24 cellular contexts compared by ENCODE assay signal in genomic region chr15:82300883-82301282, GRCh38. TPM values are rescaled to one million over a fixed set of nuclear protein-coding genes. Genes with fewer than 3 reads are reported as not detected.
"Had no signal": no experiment of that assay in that cellular context is flagged by ENCODE, and none has a peak within 500 bp of the region (broad histone marks: within the 10 kb centered on the region; RNA-seq: fewer than 3 reads in every experiment).

No MANE protein-coding gene starts in this region.

- H3K4me1 ChIP-seq: left ventricle myocardium inferior, prostate gland had no signal

- H3K36me3 Mint-ChIP-seq: activated naive CD8-positive, alpha-beta T cell treated with anti-CD3 and anti-CD28 coated beads for 36 hours; naive B cell; stimulated activated effector memory CD8-positive, alpha-beta T cell treated with anti-CD3 and anti-CD28 coated beads, Interleukin-12 subunit alpha, Interleukin-12 subunit beta, amount 100 ng/mL, for 72 hours had no signal

- H3K27me3 ChIP-seq: ovary had no signal

- H3K36me3 ChIP-seq: left ventricle myocardium inferior, ovary, prostate gland, tibial artery, WERI-Rb-1 had no signal

- H3K27ac ChIP-seq: left ventricle myocardium inferior, ovary, prostate gland, tibial artery, WERI-Rb-1 had no signal

- H3K9me3 ChIP-seq: left ventricle myocardium inferior, mucosa of descending colon, ovary, prostate gland, tibial artery had no signal

- H3K4me3 ChIP-seq: left ventricle myocardium inferior, mucosa of descending colon, ovary, prostate gland, tibial artery had no signal

- DNase-seq: activated CD4-positive, CD25-positive, alpha-beta regulatory T cell treated with anti-CD3 and anti-CD28 coated beads, Interleukin-2, amount 50 U/mL, for 72 hours; activated CD8-positive, alpha-beta memory T cell treated with anti-CD3 and anti-CD28 coated beads, Interleukin-2, amount 50 U/mL, for 48 hours; activated naive CD4-positive, alpha-beta T cell treated with Interleukin-2 at 50 U/mL for 16 hours; activated naive CD8-positive, alpha-beta T cell treated with anti-CD3 and anti-CD28 coated beads for 36 hours; activated T-cell treated with anti-CD3 and anti-CD28 coated beads, Interleukin-2, amount 50 U/mL, for 4 hours; amniotic stem cell; effector CD4-positive, alpha-beta T cell; foreskin melanocyte; hippocampal formation; kidney glomerular epithelial cell; left ventricle myocardium inferior; mesendoderm; mucosa of descending colon; naive B cell; ovary; small intestine; stimulated activated CD4-positive, alpha-beta T cell treated with anti-CD3 and anti-CD28 coated beads, Interleukin-2, amount 100 ng/mL, for 24 hours; stimulated activated naive CD8-positive, alpha-beta T cell treated with anti-CD3 and anti-CD28 coated beads, Interleukin-15, amount 100 ng/mL, for 72 hours; tibial artery; WERI-Rb-1 had no signal

- H3K27me3 Mint-ChIP-seq: activated naive CD8-positive, alpha-beta T cell treated with anti-CD3 and anti-CD28 coated beads for 36 hours; stimulated activated naive CD8-positive, alpha-beta T cell treated with anti-CD3 and anti-CD28 coated beads, Interleukin-15, amount 100 ng/mL, for 72 hours had no signal

- H3K9me3 Mint-ChIP-seq: activated naive CD8-positive, alpha-beta T cell treated with anti-CD3 and anti-CD28 coated beads for 36 hours; activated T-cell treated with anti-CD3 and anti-CD28 coated beads, Interleukin-2, amount 50 U/mL, for 4 hours; activated T-helper 2 cell treated with anti-CD3 and anti-CD28 coated beads, Interferon-gamma antibody, Interleukin-2, Interleukin-4, amounts not matched to agents 10 μg/mL and 5 μg/mL and 100 μg/mL, durations not matched to agents 14 hours and 24 hours and 36 hours; dendritic cell treated with granulocyte-macrophage colony-stimulating factor and Interleukin-4, amounts not matched to agents 40 ng/mL and 50 ng/mL, for 4 days; naive B cell; stimulated activated effector memory CD8-positive, alpha-beta T cell treated with anti-CD3 and anti-CD28 coated beads, Interleukin-12 subunit alpha, Interleukin-12 subunit beta, amount 100 ng/mL, for 72 hours; stimulated activated naive CD8-positive, alpha-beta T cell treated with anti-CD3 and anti-CD28 coated beads, Interleukin-15, amount 100 ng/mL, for 72 hours had no signal

- H3K4me3 Mint-ChIP-seq: activated naive CD8-positive, alpha-beta T cell treated with anti-CD3 and anti-CD28 coated beads for 36 hours; activated T-cell treated with anti-CD3 and anti-CD28 coated beads, Interleukin-2, amount 50 U/mL, for 4 hours; dendritic cell treated with granulocyte-macrophage colony-stimulating factor and Interleukin-4, amounts not matched to agents 40 ng/mL and 50 ng/mL, for 4 days; stimulated activated effector memory CD8-positive, alpha-beta T cell treated with anti-CD3 and anti-CD28 coated beads, Interleukin-12 subunit alpha, Interleukin-12 subunit beta, amount 100 ng/mL, for 72 hours; stimulated activated naive CD8-positive, alpha-beta T cell treated with anti-CD3 and anti-CD28 coated beads, Interleukin-15, amount 100 ng/mL, for 72 hours had no signal

- ATAC-seq: activated T-cell treated with anti-CD3 and anti-CD28 coated beads, Interleukin-2, amount 50 U/mL, for 4 hours; mucosa of descending colon; stimulated activated effector memory CD8-positive, alpha-beta T cell treated with anti-CD3 and anti-CD28 coated beads, Interleukin-12 subunit alpha, Interleukin-12 subunit beta, amount 100 ng/mL, for 72 hours; stimulated activated naive CD8-positive, alpha-beta T cell treated with anti-CD3 and anti-CD28 coated beads, Interleukin-15, amount 100 ng/mL, for 72 hours had no signal

- H3K27ac Mint-ChIP-seq: activated naive CD8-positive, alpha-beta T cell treated with anti-CD3 and anti-CD28 coated beads for 36 hours; activated T-helper 2 cell treated with anti-CD3 and anti-CD28 coated beads, Interferon-gamma antibody, Interleukin-2, Interleukin-4, amounts not matched to agents 10 μg/mL and 5 μg/mL and 100 μg/mL, durations not matched to agents 14 hours and 24 hours and 36 hours; dendritic cell treated with granulocyte-macrophage colony-stimulating factor and Interleukin-4, amounts not matched to agents 40 ng/mL and 50 ng/mL, for 4 days; stimulated activated effector memory CD8-positive, alpha-beta T cell treated with anti-CD3 and anti-CD28 coated beads, Interleukin-12 subunit alpha, Interleukin-12 subunit beta, amount 100 ng/mL, for 72 hours; stimulated activated naive CD8-positive, alpha-beta T cell treated with anti-CD3 and anti-CD28 coated beads, Interleukin-15, amount 100 ng/mL, for 72 hours had no signal

RNA-seq across cellular contexts. Expression of gene SAXO2, which starts 38.3 kb away (rescaled TPM):
- total RNA-seq: activated T-helper 2 cell treated with anti-CD3 and anti-CD28 coated beads, Interferon-gamma antibody, Interleukin-2, Interleukin-4, amounts not matched to agents 10 μg/mL and 5 μg/mL and 100 μg/mL, durations not matched to agents 14 hours and 24 hours and 36 hours had no signal
